Comparison of ENCODE assay signal across 14 cellular contexts in genomic region chr15:101193781-101194180, GRCh38. TPM values are rescaled to one million over a fixed set of nuclear protein-coding genes. Genes with fewer than 3 reads are reported as not detected.
DNase-seq lines count a peak whose midpoint lies in the region; ATAC-seq and TF ChIP-seq lines count a peak whose summit lies in the region.
"Had no signal": no experiment of that assay in that cellular context is flagged by ENCODE, and none has a peak within 500 bp of the region (broad histone marks: within the 10 kb centered on the region; RNA-seq: fewer than 3 reads in every experiment).

No MANE protein-coding gene starts in this region.

- TF ChIP-seq POLR2A in esophagus squamous epithelium (IDR thresholded peaks at IDR 0.05) (no peak), prostate gland (IDR thresholded peaks at IDR 0.05) (no peak)

- TF ChIP-seq CTCF in HL-60 (IDR thresholded peaks at IDR 0.05; ENCODE audit: insufficient read depth, low read length) (no peak), esophagus squamous epithelium (IDR thresholded peaks at IDR 0.05) (no peak), prostate gland (IDR thresholded peaks at IDR 0.05) (no peak)

- peak overlapping the region; percentile 96 for H3K27ac ChIP-seq in ACC112 (ENCODE audit: low read depth, low read length)
- H3K27ac ChIP-seq in HL-60 (replicated peaks), result peak overlapping the region; percentile 0
- H3K27ac ChIP-seq in esophagus squamous epithelium, result peak overlapping the region; percentile 62 to 78 (median 74)
- peak overlapping the region; percentile 67 to 75 for H3K27ac ChIP-seq in prostate gland
- H3K27ac ChIP-seq: hepatocyte had no signal

- intact Hi-C loops in esophagus squamous epithelium (cut with DNase I), result no loop called here
- intact Hi-C loops in prostate gland (cut with DNase I), result no loop called here

- H3K4me1 ChIP-seq in ACC112 (ENCODE audit: control insufficient read depth, insufficient read depth, low read length, unreplicated experiment) (peaks cover 70% of the 10 kb centered on the region), esophagus squamous epithelium (peaks cover 18 to 78% (median 35%) of the 10 kb centered on the region in 3 donors), prostate gland (replicated peaks) (peaks cover 26% of the 10 kb centered on the region)

- peaks cover 98% of the 10 kb centered on the region for H3K79me2 ChIP-seq in ACC112 (ENCODE audit: control insufficient read depth, insufficient read depth, low read length, unreplicated experiment)

- no peaks in the 10 kb centered on the region for H3K9me3 ChIP-seq in esophagus squamous epithelium
- H3K9me3 ChIP-seq in prostate gland, result no peaks in the 10 kb centered on the region

- H3K4me3 ChIP-seq in ACC112 (ENCODE audit: low read depth, low read length), result peak overlapping the region; percentile 66
- H3K4me3 ChIP-seq in HL-60 (replicated peaks; ENCODE audit: insufficient read depth, low read length), result no peak overlapping the region
- peak overlapping the region in 3 of 4 donors; percentile 3 to 28 (median 6) for H3K4me3 ChIP-seq in esophagus squamous epithelium
- no peak overlapping the region for H3K4me3 ChIP-seq in prostate gland
- H3K4me3 ChIP-seq: hepatocyte had no signal

- H2AFZ ChIP-seq in ACC112 (ENCODE audit: low read length, unreplicated experiment), result no peak overlapping the region
- H2AFZ ChIP-seq: hepatocyte had no signal

- no peaks in the 10 kb centered on the region for H3K36me3 ChIP-seq in ACC112 (ENCODE audit: insufficient read depth, low read length)
- H3K36me3 ChIP-seq in esophagus squamous epithelium, result no peaks in the 10 kb centered on the region
- no peaks in the 10 kb centered on the region for H3K36me3 ChIP-seq in prostate gland

- no peak for ATAC-seq in GM21526 (IDR thresholded peaks at IDR 0.05; ENCODE audit: low FRiP score, unreplicated experiment)

- H3K27me3 ChIP-seq in ACC112 (ENCODE audit: insufficient read depth, low read length) (no peaks in the 10 kb centered on the region), HL-60 (ENCODE audit: insufficient read depth, poor library complexity, severe bottlenecking) (no peaks in the 10 kb centered on the region), esophagus squamous epithelium (no peaks in the 10 kb centered on the region), prostate gland (replicated peaks; ENCODE audit: insufficient read depth) (no peaks in the 10 kb centered on the region)
- H3K27me3 ChIP-seq: hepatocyte had no signal

- WGBS in esophagus squamous epithelium, 2 donors, result 59 to 88% methylated on average over 7 of the region's 7 CpGs
- 63% methylated on average over 7 of the region's 7 CpGs for WGBS in prostate gland

- DNase-seq in HL-60 (ENCODE audit: low read depth in 1 of 2, low spot score in 1 of 2) (no peak), esophagus squamous epithelium (lab: John Stamatoyannopoulos, UW) (no peak), prostate gland (ENCODE audit: low spot score) (no peak), DMS79 (lab: John Stamatoyannopoulos, UW) (no peak), NK-92 (lab: John Stamatoyannopoulos, UW; ENCODE audit: unreplicated experiment) (no peak), NOMO-1 treated with dmso at 0.1 percent for 144 hours (lab: John Stamatoyannopoulos, UW; ENCODE audit: unreplicated experiment) (no peak)
- DNase-seq: activated CD4-positive, CD25-positive, alpha-beta regulatory T cell; activated naive CD4-positive, alpha-beta T cell treated with anti-CD3 and anti-CD28 coated beads, Interleukin-2, amount 10 ng/mL, durations not matched to agents 7 days and 5 days; mesendoderm; NCI-H1092 treated with DMSO at 0.1 percent for 48 hours; NCI-H510A had no signal

RNA-seq across cellular contexts. Expression of gene CHSY1, which starts 58.1 kb away (rescaled TPM):
- 10 to 100 TPM in 3 of 4 donors, 1 to 10 TPM in 1; 8.8 to 19.3 (median 11.4) TPM for total RNA-seq in esophagus squamous epithelium
- total RNA-seq in prostate gland, result 10 to 100 TPM; 30.4 to 46.4 TPM

Comparison
In these comparisons a context has a peak if more than half of its experiments do, and no peak if none do; other contexts are left out.
1. H3K27ac ChIP-seq: peak in every context shown above with its lines; median percentile 96 in ACC112; 74 in esophagus squamous epithelium; 71 in prostate gland; 0 in HL-60.
2. H3K4me3 ChIP-seq: peak in ACC112 (single experiment) and esophagus squamous epithelium (3 of 4); none in HL-60 (single experiment) and prostate gland (0 of 2).